Comparison of ENCODE assay signal across 9 cellular contexts in the genomic region with DNA sequence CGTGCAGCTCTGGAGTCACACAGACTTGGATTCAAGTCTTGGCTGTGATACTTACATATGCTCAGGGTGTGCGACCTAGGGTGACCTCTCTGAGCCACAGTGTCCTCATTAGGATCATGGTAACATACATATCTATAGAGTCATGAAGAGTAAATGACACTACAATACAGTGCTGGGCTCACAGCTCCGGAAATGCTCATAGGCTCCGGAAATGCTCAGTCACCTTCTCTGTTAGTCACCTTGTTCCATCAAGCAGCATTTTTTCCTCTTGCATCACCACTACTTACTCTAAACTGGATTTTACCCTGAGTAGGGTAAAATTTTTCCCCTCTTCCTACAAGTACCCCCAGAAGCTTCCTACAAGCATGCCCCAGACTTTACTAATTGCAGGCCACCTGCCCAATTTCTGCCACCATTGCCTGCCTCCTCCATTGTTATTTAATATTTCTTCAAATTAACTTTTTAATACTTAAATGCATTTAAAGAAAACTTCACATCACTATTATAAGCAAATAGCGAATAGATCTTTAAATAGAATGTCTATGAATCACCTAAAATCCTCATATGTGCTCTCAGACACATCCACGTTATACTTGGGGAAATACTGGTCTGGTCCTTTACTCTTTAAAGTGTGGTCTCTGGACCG.
DNase-seq lines count a peak whose midpoint lies in the region; ATAC-seq and TF ChIP-seq lines count a peak whose summit lies in the region.
"Had no signal": no experiment of that assay in that cellular context is flagged by ENCODE, and none has a peak within 500 bp of the region (broad histone marks: within the 10 kb centered on the region; RNA-seq: fewer than 3 reads in every experiment).

No MANE protein-coding gene starts in this region.

- H3K36me3 Mint-ChIP-seq in Caco-2 (ENCODE audit: insufficient read depth, unreplicated experiment), result no peaks in the 10 kb centered on the region

- DNase-seq in HPDE6-E6E7 (ENCODE audit: extremely low spot score) (peak; percentile 94), fibroblast of gingiva (ENCODE audit: low read depth) (peak; percentile 27), GOT3 (lab: John Stamatoyannopoulos, UW) (no peak), left cardiac atrium (no peak), Caco-2 (no peak), NCI-H1048 (lab: John Stamatoyannopoulos, UW) (no peak)
- DNase-seq in activated CD4-positive, alpha-beta T cell treated with anti-CD3 and anti-CD28 coated beads, Interleukin-2, amount 50 U/mL, for 4 hours, result peak; percentile 42 to 54
- peak; percentile 5 to 28 for DNase-seq in stimulated activated CD8-positive, alpha-beta memory T cell treated with anti-CD3 and anti-CD28 coated beads, Interleukin-15, amount 100 ng/mL, for 4 hours (ENCODE audit: low read depth in 2 of 2)
- DNase-seq: heart right ventricle had no signal

- peaks cover 4% of the 10 kb centered on the region for H3K27me3 Mint-ChIP-seq in Caco-2 (ENCODE audit: insufficient read depth, unreplicated experiment)

- no TSS peak for BruUV-seq in Caco-2 (replicated peaks; lab: Mats Ljungman, UMichigan)

- no peaks in the 10 kb centered on the region for H3K9me3 ChIP-seq in Caco-2
- H3K9me3 ChIP-seq: heart right ventricle had no signal

- no peaks in the 10 kb centered on the region for H3K9me3 Mint-ChIP-seq in Caco-2 (ENCODE audit: unreplicated experiment)

- no peaks in the 10 kb centered on the region for H3K27me3 ChIP-seq in Caco-2 (replicated peaks; ENCODE audit: control insufficient read depth, insufficient read depth, low read length)
- H3K27me3 ChIP-seq: heart right ventricle had no signal

- no peak for TF ChIP-seq CTCF in Caco-2 (IDR thresholded peaks at IDR 0.05; ENCODE audit: insufficient read depth in 1 of 2, low read depth in 1 of 2, low read length in 1 of 2, severe bottlenecking in 1 of 2, unreplicated experiment in 1 of 2)

- ATAC-seq in left cardiac atrium, result no peak

- H3K4me3 Mint-ChIP-seq in Caco-2 (ENCODE audit: unreplicated experiment), result no peak overlapping the region

- no peak overlapping the region for H3K4me3 ChIP-seq in Caco-2 (ENCODE audit: low read depth, low read length)
- H3K4me3 ChIP-seq: heart right ventricle had no signal

- intact Hi-C loops in left cardiac atrium (cut with DNase I), result no loop called here
- intact Hi-C loops in Caco-2 (cut with micrococcal nuclease; ENCODE audit: unreplicated experiment), result no loop called here

- CTCF ChIA-PET in Caco-2 (lab: Charles Lee), result interaction anchor here (0.6 kb wide), 1 partner anchor 503 kb away, joined by 3 read pairs; a partner anchor contains a TSS

- H3K27ac Mint-ChIP-seq in Caco-2 (ENCODE audit: unreplicated experiment), result no peak overlapping the region

- H3K4me1 Mint-ChIP-seq in Caco-2 (ENCODE audit: low read depth, unreplicated experiment), result no peaks in the 10 kb centered on the region

- H3K4me1 ChIP-seq in Caco-2, result no peaks in the 10 kb centered on the region

- POLR2A ChIA-PET in Caco-2 (lab: Charles Lee), result no interaction called here

- H3K36me3 ChIP-seq in Caco-2 (ENCODE audit: control insufficient read depth, insufficient read depth, low read length), result no peaks in the 10 kb centered on the region
- H3K36me3 ChIP-seq: heart right ventricle had no signal

Comparison
In these comparisons a context has a peak if more than half of its experiments do, and no peak if none do; other contexts are left out.
1. DNase-seq: peak in HPDE6-E6E7 (single experiment), activated CD4-positive, alpha-beta T cell treated with anti-CD3 and anti-CD28 coated beads, Interleukin-2, amount 50 U/mL, for 4 hours (2 of 2), fibroblast of gingiva (single experiment) and stimulated activated CD8-positive, alpha-beta memory T cell treated with anti-CD3 and anti-CD28 coated beads, Interleukin-15, amount 100 ng/mL, for 4 hours (2 of 2); none in GOT3 (single experiment), left cardiac atrium (single experiment), Caco-2 (0 of 2) and NCI-H1048 (single experiment).